ENCODE assay signal across 8 cellular contexts in the genomic region with DNA sequence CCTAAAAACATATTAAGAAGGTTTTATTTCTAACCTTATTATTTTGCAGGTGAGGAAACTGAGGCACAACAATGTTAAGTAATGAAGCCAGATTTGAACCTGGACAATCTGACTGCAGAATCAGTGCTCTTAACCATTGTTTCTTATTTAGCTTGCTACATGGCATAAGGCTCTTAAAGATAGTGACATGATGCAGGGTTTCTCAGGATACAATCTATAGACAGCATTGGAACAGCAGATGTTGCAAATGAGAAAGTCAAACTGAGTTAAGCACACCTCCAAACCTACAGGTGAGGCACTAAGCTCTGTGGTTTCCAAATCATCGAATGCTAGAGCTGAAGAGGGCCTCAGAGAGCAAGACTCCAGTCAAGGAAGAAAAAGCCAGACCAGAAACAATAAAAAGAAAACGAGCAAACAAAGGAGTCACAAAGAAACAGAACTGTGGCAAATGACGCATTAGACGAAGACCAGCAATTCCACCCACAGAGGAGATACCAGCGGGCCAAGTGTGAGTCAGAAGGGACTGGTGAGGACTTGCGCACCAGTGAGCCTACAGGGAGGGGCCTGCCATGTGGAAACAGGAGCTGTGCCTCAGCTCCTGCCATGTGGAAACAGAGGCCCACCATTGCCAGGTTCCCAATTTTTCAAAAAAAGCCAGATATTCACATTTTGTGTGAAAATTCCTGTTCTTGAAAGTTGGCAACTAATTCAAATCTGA. TPM values are rescaled to one million over a fixed set of nuclear protein-coding genes. Genes with fewer than 3 reads are reported as not detected.
A peak's percentile ranks its signal among the peaks of the same experiment; 100 is the strongest.
DNase-seq lines count a peak whose midpoint lies in the region; ATAC-seq and TF ChIP-seq lines count a peak whose summit lies in the region.

No MANE protein-coding gene starts in this region.

- H3K9me3 ChIP-seq in OCI-LY3 (ENCODE audit: insufficient read depth, low read length) (no peaks in the 10 kb centered on the region), lower lobe of right lung (no peaks in the 10 kb centered on the region)

- ATAC-seq in GM18502 (IDR thresholded peaks at IDR 0.05; ENCODE audit: poor library complexity, unreplicated experiment) (peak; percentile 66), HG02763 (IDR thresholded peaks at IDR 0.05; ENCODE audit: unreplicated experiment) (peak; percentile 48), lower lobe of right lung (peak; percentile 77 to 88)

- H3K4me1 Mint-ChIP-seq in stimulated activated naive CD8-positive, alpha-beta T cell treated with anti-CD3 and anti-CD28 coated beads, Interleukin-15, Interleukin-2, amounts not matched to agents 100 ng/mL and 50 ng/mL, for 24 hours (ENCODE audit: low read depth), result peaks cover 90% of the 10 kb centered on the region

- DNase-seq in activated naive CD4-positive, alpha-beta T cell treated with anti-CD3 and anti-CD28 coated beads, Interleukin-2, amount 50 U/mL, for 16 hours, result peak; percentile 43
- peak; percentile 71 for DNase-seq in lower lobe of right lung
- no peak for DNase-seq in iPS-NIHi7 (ENCODE audit: extremely low spot score)
- DNase-seq in DMS53 treated with DMSO at 0.1 percent for 48 hours (lab: John Stamatoyannopoulos, UW; ENCODE audit: unreplicated experiment), result no peak

- H3K36me3 ChIP-seq in OCI-LY3 (replicated peaks; ENCODE audit: low read depth, low read length) (peaks cover 14% of the 10 kb centered on the region), lower lobe of right lung (no peaks in the 10 kb centered on the region)

- no peaks in the 10 kb centered on the region for H3K27me3 ChIP-seq in OCI-LY3 (ENCODE audit: low read depth, low read length)
- no peaks in the 10 kb centered on the region for H3K27me3 ChIP-seq in lower lobe of right lung (ENCODE audit: low read depth)

- H3K79me2 ChIP-seq in OCI-LY3 (ENCODE audit: low read length), result peaks cover 29% of the 10 kb centered on the region

- H3K27me3 Mint-ChIP-seq in stimulated activated naive CD8-positive, alpha-beta T cell treated with anti-CD3 and anti-CD28 coated beads, Interleukin-15, Interleukin-2, amounts not matched to agents 100 ng/mL and 50 ng/mL, for 24 hours, result no peaks in the 10 kb centered on the region

- H3K4me1 ChIP-seq in OCI-LY3 (ENCODE audit: low read length), result peaks cover 95% of the 10 kb centered on the region
- H3K4me1 ChIP-seq in lower lobe of right lung, result peaks cover 57% of the 10 kb centered on the region

- TF ChIP-seq CTCF in OCI-LY3 (IDR thresholded peaks at IDR 0.05; ENCODE audit: low read depth, low read length) (no peak), lower lobe of right lung (IDR thresholded peaks at IDR 0.05) (no peak)

- peak overlapping the region; percentile 61 for H3K4me3 Mint-ChIP-seq in stimulated activated naive CD8-positive, alpha-beta T cell treated with anti-CD3 and anti-CD28 coated beads, Interleukin-15, Interleukin-2, amounts not matched to agents 100 ng/mL and 50 ng/mL, for 24 hours

- peaks cover 55% of the 10 kb centered on the region for H3K36me3 Mint-ChIP-seq in stimulated activated naive CD8-positive, alpha-beta T cell treated with anti-CD3 and anti-CD28 coated beads, Interleukin-15, Interleukin-2, amounts not matched to agents 100 ng/mL and 50 ng/mL, for 24 hours (ENCODE audit: low read depth)

- H2AFZ ChIP-seq in OCI-LY3 (ENCODE audit: low read depth, low read length), result no peak overlapping the region

- peak overlapping the region; percentile 36 for H3K4me2 ChIP-seq in OCI-LY3 (ENCODE audit: low read length)

- peak overlapping the region; percentile 78 for H3K9ac ChIP-seq in OCI-LY3 (ENCODE audit: low read length)

- H3K4me3 ChIP-seq in OCI-LY3 (ENCODE audit: low read length) (no peak overlapping the region), lower lobe of right lung (no peak overlapping the region)

- peak overlapping the region; percentile 96 for H3K27ac Mint-ChIP-seq in stimulated activated naive CD8-positive, alpha-beta T cell treated with anti-CD3 and anti-CD28 coated beads, Interleukin-15, Interleukin-2, amounts not matched to agents 100 ng/mL and 50 ng/mL, for 24 hours

- H3K9me3 Mint-ChIP-seq in stimulated activated naive CD8-positive, alpha-beta T cell treated with anti-CD3 and anti-CD28 coated beads, Interleukin-15, Interleukin-2, amounts not matched to agents 100 ng/mL and 50 ng/mL, for 24 hours, result no peaks in the 10 kb centered on the region

- no peaks in the 10 kb centered on the region for H4K20me1 ChIP-seq in OCI-LY3 (ENCODE audit: insufficient read depth, low read length)

- peak overlapping the region; percentile 97 for H3K27ac ChIP-seq in OCI-LY3 (ENCODE audit: low read length)
- H3K27ac ChIP-seq in lower lobe of right lung, result no peak overlapping the region

- intact Hi-C loops in lower lobe of right lung (cut with DNase I), result no loop called here

RNA-seq across cellular contexts. Expression of gene CD58, which starts 14.4 kb away (rescaled TPM):
- total RNA-seq in lower lobe of right lung, result 39.5 TPM

Comparison
In these comparisons a context has a peak if more than half of its experiments do, and no peak if none do; other contexts are left out.
1. DNase-seq: peak in activated naive CD4-positive, alpha-beta T cell treated with anti-CD3 and anti-CD28 coated beads, Interleukin-2, amount 50 U/mL, for 16 hours (single experiment) and lower lobe of right lung (single experiment); none in iPS-NIHi7 (single experiment) and DMS53 treated with DMSO at 0.1 percent for 48 hours (single experiment).
2. Peak in every context shown above with its lines, with median percentiles within 50 percentile points of each other: ATAC-seq.